1 cellular context compared by ENCODE assay signal in the genomic region with DNA sequence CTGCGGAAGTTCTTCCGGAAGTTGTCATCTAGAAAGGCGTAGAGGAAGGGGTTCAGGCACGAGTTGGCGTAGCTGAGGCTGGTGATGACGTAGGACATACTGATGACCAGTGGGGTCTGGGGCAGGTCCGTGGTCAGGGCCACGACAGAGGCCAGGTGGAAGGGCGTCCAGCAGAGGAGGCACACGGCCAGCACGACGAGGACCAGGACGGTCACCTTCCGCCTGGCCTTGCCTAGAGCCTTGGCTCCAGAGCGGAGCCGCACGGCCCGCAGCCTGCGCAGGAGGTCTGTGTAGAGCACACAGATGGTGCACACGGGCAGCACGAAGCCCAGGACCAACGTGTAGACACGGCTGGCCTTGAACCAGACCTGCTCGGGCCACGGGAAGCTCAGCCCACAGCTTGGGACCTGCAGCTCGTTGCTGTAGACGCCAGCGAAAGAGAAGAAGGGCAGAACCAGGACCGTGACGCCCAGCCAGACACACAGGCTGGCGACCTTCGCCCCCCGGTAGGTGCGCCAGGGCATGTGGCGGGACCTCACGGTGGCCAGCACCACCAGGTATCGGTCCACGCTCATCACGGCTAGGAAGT.
A peak's percentile ranks its signal among the peaks of the same experiment; 100 is the strongest.
TF ChIP-seq lines count a peak whose summit lies in the region.

No MANE protein-coding gene starts in this region.

TF ChIP-seq in HepG2, 621 proteins besides CTCF, POLR2A, EP300 and RAD21:
- TF ChIP-seq ZNF431 (CRISPR knock-in tag; IDR thresholded peaks at IDR 0.05; ENCODE audit: borderline replicate concordance, low read depth) (no peak), DNMT1 (CRISPR knock-in tag; IDR thresholded peaks at IDR 0.05) (no peak), ZNF605 (CRISPR knock-in tag; IDR thresholded peaks at IDR 0.05) (no peak), TBX2 (CRISPR knock-in tag; IDR thresholded peaks at IDR 0.05; ENCODE audit: borderline replicate concordance) (no peak), GPN1 (CRISPR knock-in tag; IDR thresholded peaks at IDR 0.05; ENCODE audit: borderline replicate concordance) (no peak), CREB1 (IDR thresholded peaks at IDR 0.05) (peak; percentile 93), CREB1 (CRISPR knock-in tag; IDR thresholded peaks at IDR 0.05) (no peak), TGIF2 (CRISPR knock-in tag; IDR thresholded peaks at IDR 0.05) (no peak), RELA (CRISPR knock-in tag; IDR thresholded peaks at IDR 0.05) (no peak), SETDB1 (CRISPR knock-in tag; IDR thresholded peaks at IDR 0.05; ENCODE audit: borderline replicate concordance) (no peak), ZNF709 (CRISPR knock-in tag; IDR thresholded peaks at IDR 0.05) (no peak), GABPB1 (CRISPR knock-in tag; IDR thresholded peaks at IDR 0.05) (peak; percentile 29; the same call in 1 of the 2 replicates), ZNF34 (CRISPR knock-in tag; IDR thresholded peaks at IDR 0.05; ENCODE audit: borderline replicate concordance) (no peak), FOXA1 (IDR thresholded peaks at IDR 0.05) (no peak), FOXA1 (CRISPR knock-in tag; IDR thresholded peaks at IDR 0.05) (no peak), GTF3A (CRISPR knock-in tag; conservative IDR thresholded peaks at IDR 0.05) (no peak), ZNF674 (CRISPR knock-in tag; IDR thresholded peaks at IDR 0.05; ENCODE audit: low read depth) (no peak), FOXK2 (IDR thresholded peaks at IDR 0.05) (no peak), TAF1 (CRISPR knock-in tag; IDR thresholded peaks at IDR 0.05) (0 out of 2 replicates have a peak, but pooled peaks have one; percentile 21), ZFP1 (CRISPR knock-in tag; IDR thresholded peaks at IDR 0.05) (no peak)
- TF ChIP-seq, protein P1, sequence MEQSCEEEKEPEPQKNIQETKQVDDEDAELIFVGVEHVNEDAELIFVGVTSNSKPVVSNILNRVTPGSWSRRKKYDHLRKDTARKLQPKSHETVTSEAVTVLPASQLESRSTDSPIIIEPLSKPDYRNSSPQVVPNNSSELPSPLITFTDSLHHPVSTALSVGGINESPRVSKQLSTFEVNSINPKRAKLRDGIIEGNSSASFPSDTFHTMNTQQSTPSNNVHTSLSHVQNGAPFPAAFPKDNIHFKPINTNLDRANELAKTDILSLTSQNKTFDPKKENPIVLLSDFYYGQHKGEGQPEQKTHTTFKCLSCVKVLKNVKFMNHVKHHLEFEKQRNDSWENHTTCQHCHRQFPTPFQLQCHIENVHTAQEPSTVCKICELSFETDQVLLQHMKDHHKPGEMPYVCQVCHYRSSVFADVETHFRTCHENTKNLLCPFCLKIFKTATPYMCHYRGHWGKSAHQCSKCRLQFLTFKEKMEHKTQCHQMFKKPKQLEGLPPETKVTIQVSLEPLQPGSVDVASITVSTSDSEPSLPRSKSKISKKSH (CRISPR knock-in tag; IDR thresholded peaks at IDR 0.05; ENCODE audit: borderline replicate concordance): 0 out of 2 replicates have a peak, but pooled peaks have one; percentile 38
- TF ChIP-seq, protein P2, sequence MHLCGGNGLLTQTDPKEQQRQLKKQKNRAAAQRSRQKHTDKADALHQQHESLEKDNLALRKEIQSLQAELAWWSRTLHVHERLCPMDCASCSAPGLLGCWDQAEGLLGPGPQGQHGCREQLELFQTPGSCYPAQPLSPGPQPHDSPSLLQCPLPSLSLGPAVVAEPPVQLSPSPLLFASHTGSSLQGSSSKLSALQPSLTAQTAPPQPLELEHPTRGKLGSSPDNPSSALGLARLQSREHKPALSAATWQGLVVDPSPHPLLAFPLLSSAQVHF (CRISPR knock-in tag; IDR thresholded peaks at IDR 0.05): no peak
- TF ChIP-seq, protein P3, sequence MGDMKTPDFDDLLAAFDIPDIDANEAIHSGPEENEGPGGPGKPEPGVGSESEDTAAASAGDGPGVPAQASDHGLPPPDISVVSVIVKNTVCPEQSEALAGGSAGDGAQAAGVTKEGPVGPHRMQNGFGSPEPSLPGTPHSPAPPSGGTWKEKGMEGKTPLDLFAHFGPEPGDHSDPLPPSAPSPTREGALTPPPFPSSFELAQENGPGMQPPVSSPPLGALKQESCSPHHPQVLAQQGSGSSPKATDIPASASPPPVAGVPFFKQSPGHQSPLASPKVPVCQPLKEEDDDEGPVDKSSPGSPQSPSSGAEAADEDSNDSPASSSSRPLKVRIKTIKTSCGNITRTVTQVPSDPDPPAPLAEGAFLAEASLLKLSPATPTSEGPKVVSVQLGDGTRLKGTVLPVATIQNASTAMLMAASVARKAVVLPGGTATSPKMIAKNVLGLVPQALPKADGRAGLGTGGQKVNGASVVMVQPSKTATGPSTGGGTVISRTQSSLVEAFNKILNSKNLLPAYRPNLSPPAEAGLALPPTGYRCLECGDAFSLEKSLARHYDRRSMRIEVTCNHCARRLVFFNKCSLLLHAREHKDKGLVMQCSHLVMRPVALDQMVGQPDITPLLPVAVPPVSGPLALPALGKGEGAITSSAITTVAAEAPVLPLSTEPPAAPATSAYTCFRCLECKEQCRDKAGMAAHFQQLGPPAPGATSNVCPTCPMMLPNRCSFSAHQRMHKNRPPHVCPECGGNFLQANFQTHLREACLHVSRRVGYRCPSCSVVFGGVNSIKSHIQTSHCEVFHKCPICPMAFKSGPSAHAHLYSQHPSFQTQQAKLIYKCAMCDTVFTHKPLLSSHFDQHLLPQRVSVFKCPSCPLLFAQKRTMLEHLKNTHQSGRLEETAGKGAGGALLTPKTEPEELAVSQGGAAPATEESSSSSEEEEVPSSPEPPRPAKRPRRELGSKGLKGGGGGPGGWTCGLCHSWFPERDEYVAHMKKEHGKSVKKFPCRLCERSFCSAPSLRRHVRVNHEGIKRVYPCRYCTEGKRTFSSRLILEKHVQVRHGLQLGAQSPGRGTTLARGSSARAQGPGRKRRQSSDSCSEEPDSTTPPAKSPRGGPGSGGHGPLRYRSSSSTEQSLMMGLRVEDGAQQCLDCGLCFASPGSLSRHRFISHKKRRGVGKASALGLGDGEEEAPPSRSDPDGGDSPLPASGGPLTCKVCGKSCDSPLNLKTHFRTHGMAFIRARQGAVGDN (CRISPR knock-in tag; IDR thresholded peaks at IDR 0.05): peak; percentile 39; the same call in 1 of the 2 replicates
- TF ChIP-seq, protein P4, sequence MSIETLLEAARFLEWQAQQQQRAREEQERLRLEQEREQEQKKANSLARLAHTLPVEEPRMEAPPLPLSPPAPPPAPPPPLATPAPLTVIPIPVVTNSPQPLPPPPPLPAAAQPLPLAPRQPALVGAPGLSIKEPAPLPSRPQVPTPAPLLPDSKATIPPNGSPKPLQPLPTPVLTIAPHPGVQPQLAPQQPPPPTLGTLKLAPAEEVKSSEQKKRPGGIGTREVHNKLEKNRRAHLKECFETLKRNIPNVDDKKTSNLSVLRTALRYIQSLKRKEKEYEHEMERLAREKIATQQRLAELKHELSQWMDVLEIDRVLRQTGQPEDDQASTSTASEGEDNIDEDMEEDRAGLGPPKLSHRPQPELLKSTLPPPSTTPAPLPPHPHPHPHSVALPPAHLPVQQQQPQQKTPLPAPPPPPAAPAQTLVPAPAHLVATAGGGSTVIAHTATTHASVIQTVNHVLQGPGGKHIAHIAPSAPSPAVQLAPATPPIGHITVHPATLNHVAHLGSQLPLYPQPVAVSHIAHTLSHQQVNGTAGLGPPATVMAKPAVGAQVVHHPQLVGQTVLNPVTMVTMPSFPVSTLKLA (IDR thresholded peaks at IDR 0.05): no peak
- TF ChIP-seq, protein P5, sequence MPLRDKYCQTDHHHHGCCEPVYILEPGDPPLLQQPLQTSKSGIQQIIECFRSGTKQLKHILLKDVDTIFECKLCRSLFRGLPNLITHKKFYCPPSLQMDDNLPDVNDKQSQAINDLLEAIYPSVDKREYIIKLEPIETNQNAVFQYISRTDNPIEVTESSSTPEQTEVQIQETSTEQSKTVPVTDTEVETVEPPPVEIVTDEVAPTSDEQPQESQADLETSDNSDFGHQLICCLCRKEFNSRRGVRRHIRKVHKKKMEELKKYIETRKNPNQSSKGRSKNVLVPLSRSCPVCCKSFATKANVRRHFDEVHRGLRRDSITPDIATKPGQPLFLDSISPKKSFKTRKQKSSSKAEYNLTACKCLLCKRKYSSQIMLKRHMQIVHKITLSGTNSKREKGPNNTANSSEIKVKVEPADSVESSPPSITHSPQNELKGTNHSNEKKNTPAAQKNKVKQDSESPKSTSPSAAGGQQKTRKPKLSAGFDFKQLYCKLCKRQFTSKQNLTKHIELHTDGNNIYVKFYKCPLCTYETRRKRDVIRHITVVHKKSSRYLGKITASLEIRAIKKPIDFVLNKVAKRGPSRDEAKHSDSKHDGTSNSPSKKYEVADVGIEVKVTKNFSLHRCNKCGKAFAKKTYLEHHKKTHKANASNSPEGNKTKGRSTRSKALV (CRISPR knock-in tag; IDR thresholded peaks at IDR 0.05): no peak
- TF ChIP-seq, protein P6, sequence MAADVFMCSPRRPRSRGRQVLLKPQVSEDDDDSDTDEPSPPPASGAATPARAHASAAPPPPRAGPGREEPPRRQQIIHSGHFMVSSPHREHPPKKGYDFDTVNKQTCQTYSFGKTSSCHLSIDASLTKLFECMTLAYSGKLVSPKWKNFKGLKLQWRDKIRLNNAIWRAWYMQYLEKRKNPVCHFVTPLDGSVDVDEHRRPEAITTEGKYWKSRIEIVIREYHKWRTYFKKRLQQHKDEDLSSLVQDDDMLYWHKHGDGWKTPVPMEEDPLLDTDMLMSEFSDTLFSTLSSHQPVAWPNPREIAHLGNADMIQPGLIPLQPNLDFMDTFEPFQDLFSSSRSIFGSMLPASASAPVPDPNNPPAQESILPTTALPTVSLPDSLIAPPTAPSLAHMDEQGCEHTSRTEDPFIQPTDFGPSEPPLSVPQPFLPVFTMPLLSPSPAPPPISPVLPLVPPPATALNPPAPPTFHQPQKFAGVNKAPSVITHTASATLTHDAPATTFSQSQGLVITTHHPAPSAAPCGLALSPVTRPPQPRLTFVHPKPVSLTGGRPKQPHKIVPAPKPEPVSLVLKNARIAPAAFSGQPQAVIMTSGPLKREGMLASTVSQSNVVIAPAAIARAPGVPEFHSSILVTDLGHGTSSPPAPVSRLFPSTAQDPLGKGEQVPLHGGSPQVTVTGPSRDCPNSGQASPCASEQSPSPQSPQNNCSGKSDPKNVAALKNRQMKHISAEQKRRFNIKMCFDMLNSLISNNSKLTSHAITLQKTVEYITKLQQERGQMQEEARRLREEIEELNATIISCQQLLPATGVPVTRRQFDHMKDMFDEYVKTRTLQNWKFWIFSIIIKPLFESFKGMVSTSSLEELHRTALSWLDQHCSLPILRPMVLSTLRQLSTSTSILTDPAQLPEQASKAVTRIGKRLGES (CRISPR knock-in tag; IDR thresholded peaks at IDR 0.05; ENCODE audit: borderline replicate concordance): no peak
- TF ChIP-seq, protein P7, sequence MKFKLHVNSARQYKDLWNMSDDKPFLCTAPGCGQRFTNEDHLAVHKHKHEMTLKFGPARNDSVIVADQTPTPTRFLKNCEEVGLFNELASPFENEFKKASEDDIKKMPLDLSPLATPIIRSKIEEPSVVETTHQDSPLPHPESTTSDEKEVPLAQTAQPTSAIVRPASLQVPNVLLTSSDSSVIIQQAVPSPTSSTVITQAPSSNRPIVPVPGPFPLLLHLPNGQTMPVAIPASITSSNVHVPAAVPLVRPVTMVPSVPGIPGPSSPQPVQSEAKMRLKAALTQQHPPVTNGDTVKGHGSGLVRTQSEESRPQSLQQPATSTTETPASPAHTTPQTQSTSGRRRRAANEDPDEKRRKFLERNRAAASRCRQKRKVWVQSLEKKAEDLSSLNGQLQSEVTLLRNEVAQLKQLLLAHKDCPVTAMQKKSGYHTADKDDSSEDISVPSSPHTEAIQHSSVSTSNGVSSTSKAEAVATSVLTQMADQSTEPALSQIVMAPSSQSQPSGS (CRISPR knock-in tag; IDR thresholded peaks at IDR 0.05): no peak
- TF ChIP-seq, protein P8, sequence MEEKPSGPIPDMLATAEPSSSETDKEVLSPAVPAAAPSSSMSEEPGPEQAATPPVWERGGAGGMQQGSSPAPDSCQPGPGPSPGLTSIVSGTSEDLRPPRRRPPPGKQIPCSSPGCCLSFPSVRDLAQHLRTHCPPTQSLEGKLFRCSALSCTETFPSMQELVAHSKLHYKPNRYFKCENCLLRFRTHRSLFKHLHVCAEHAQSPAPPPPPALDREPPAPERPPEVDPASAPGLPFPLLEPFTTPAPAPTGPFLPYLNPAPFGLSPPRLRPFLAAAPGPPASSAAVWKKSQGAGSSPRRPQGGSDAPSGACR (CRISPR knock-in tag; IDR thresholded peaks at IDR 0.05): no peak
